Comparison of ENCODE assay signal across 24 cellular contexts in genomic region chr2:39386064-39386463, GRCh38. TPM values are rescaled to one million over a fixed set of nuclear protein-coding genes. Genes with fewer than 3 reads are reported as not detected.
DNase-seq lines count a peak whose midpoint lies in the region; ATAC-seq, FAIRE-seq and TF ChIP-seq lines count a peak whose summit lies in the region.
"Had no signal": no experiment of that assay in that cellular context is flagged by ENCODE, and none has a peak within 500 bp of the region (broad histone marks: within the 10 kb centered on the region; RNA-seq: fewer than 3 reads in every experiment).

No MANE protein-coding gene starts in this region.

- ATAC-seq in A549, result no peak
- no peak for ATAC-seq in K562
- ATAC-seq in GM21576 (IDR thresholded peaks at IDR 0.05; ENCODE audit: unreplicated experiment), result no peak
- ATAC-seq: GM12878 had no signal

- no peak overlapping the region for H4K91ac ChIP-seq in trophoblast cell (ENCODE audit: low read depth, low read length)

- no peak overlapping the region for H4K12ac ChIP-seq in trophoblast cell (ENCODE audit: low read depth, low read length)

- TF ChIP-seq RAD21 in A549 (conservative IDR thresholded peaks at IDR 0.05 in 1 of 2, IDR thresholded peaks at IDR 0.05 in 1 of 2) (no peak), K562 (CRISPR knock-in tag; conservative IDR thresholded peaks at IDR 0.05 in 1 of 2, IDR thresholded peaks at IDR 0.05 in 1 of 2) (no peak)

- H2BK12ac ChIP-seq in trophoblast cell (ENCODE audit: low read length), result no peak overlapping the region

- H2BK120ac ChIP-seq in trophoblast cell (ENCODE audit: insufficient read depth, low read length, poor library complexity), result no peak overlapping the region

- CTCF ChIA-PET in A549 (lab: Yijun Ruan, JAX) (no interaction called here), K562 (lab: Yijun Ruan, JAX; ENCODE audit: low intra/inter-chr PET ratio) (no interaction called here)

- H3K36me3 ChIP-seq in K562 (ENCODE audit: control insufficient read depth, insufficient read depth, low read length) (peaks cover 3% of the 10 kb centered on the region; the same call in 1 of the 3 replicates), trophoblast cell (ENCODE audit: control insufficient read depth in 1 of 2, insufficient read depth in 2 of 2, low read length in 2 of 2) (no peaks in the 10 kb centered on the region), testis (ENCODE audit: low read depth, missing control alignments) (no peaks in the 10 kb centered on the region)
- H3K36me3 ChIP-seq: BE2C had no signal

- H3K79me2 ChIP-seq in K562 (ENCODE audit: control insufficient read depth, insufficient read depth, low read length) (peaks cover 86% of the 10 kb centered on the region), trophoblast cell (ENCODE audit: control insufficient read depth, insufficient read depth, low read length, poor library complexity) (peaks cover 2% of the 10 kb centered on the region)

- no peak overlapping the region for H3K14ac ChIP-seq in trophoblast cell (ENCODE audit: low read length)

- in situ Hi-C loops in K562 (cut with MboI), result no loop called here

- H3K27ac ChIP-seq in A549, result no peak overlapping the region
- no peak overlapping the region for H3K27ac ChIP-seq in K562 (ENCODE audit: extremely low read depth, low read depth, low read length)
- H3K27ac ChIP-seq in trophoblast cell (ENCODE audit: low read depth, low read length), result no peak overlapping the region
- no peak overlapping the region for H3K27ac ChIP-seq in testis
- H3K27ac ChIP-seq: 22Rv1, BLaER1 had no signal

- POLR2A ChIA-PET in A549 (lab: Yijun Ruan, JAX) (no interaction called here), K562 (lab: Yijun Ruan, JAX) (no interaction called here)

- BruUV-seq in K562 (replicated peaks; lab: Mats Ljungman, UMichigan), result no TSS peak

- TF ChIP-seq CTCF in A549 (IDR thresholded peaks at IDR 0.05) (no peak), K562 (IDR thresholded peaks at IDR 0.05 in 2 of 3, conservative IDR thresholded peaks at IDR 0.05 in 1 of 3; ENCODE audit: insufficient read depth in 2 of 3, low read depth in 1 of 3, low read length in 3 of 3) (no peak), testis (IDR thresholded peaks at IDR 0.05) (no peak)

- no peak overlapping the region for H3K18ac ChIP-seq in trophoblast cell (ENCODE audit: low read length)

- H2AFZ ChIP-seq in K562 (ENCODE audit: low read depth, low read length) (no peak overlapping the region), trophoblast cell (ENCODE audit: insufficient read depth, low read length, poor library complexity) (no peak overlapping the region)

- TF ChIP-seq EP300 in A549 (IDR thresholded peaks at IDR 0.05) (no peak), K562 (IDR thresholded peaks at IDR 0.05; ENCODE audit: low read length) (no peak)

- H3K4me3 ChIP-seq in A549 (no peak overlapping the region), K562 (no peak overlapping the region), trophoblast cell (ENCODE audit: low read depth, low read length) (no peak overlapping the region), testis (no peak overlapping the region)
- H3K4me3 ChIP-seq: BLaER1, GM12878 had no signal

- H3K4ac ChIP-seq in trophoblast cell (ENCODE audit: low read depth, low read length), result peak overlapping the region; percentile 19

- H3K79me1 ChIP-seq in trophoblast cell (ENCODE audit: low read length), result no peaks in the 10 kb centered on the region

- H3K9ac ChIP-seq in K562 (ENCODE audit: insufficient read depth in 1 of 2, low read depth in 2 of 2, low read length in 2 of 2) (no peak overlapping the region), trophoblast cell (ENCODE audit: low read length) (no peak overlapping the region)
- H3K9ac ChIP-seq: BLaER1 had no signal

- no peak overlapping the region for H4K8ac ChIP-seq in trophoblast cell (ENCODE audit: low read depth, low read length)

- FAIRE-seq in A549 (lab: Jason Lieb, UNC) (peak; percentile 7), K562 (lab: Jason Lieb, UNC) (no peak)
- FAIRE-seq: GM12878, GM12892, GM18507 had no signal

- H3K4me2 ChIP-seq in A549 (no peak overlapping the region), K562 (ENCODE audit: insufficient read depth, low read length) (no peak overlapping the region), trophoblast cell (ENCODE audit: low read length) (no peak overlapping the region)
- H3K4me2 ChIP-seq: BLaER1 had no signal

- H2AK5ac ChIP-seq in trophoblast cell (ENCODE audit: low read length), result no peak overlapping the region

- DNase-seq in A549 (ENCODE audit: low read depth in 1 of 2, low spot score in 1 of 2) (no peak), K562 (ENCODE audit: extremely low read depth in 1 of 4, low spot score in 3 of 4) (no peak), trophoblast cell (no peak), testis (no peak)
- DNase-seq: ACHN; BE2C; C1 segment of cervical spinal cord; CD4-positive, alpha-beta memory T cell; CD4-positive, CD25-positive, alpha-beta regulatory T cell; CD8-positive, alpha-beta memory T cell; COR-L47; DMS 273 treated with DMSO at 0.1 percent for 48 hours; DMS153; DMS53; DMS79; DND-41; EL; GDM1 had no signal

- TF ChIP-seq POLR2A in A549 (IDR thresholded peaks at IDR 0.05; ENCODE audit: low read length) (no peak), K562 (conservative IDR thresholded peaks at IDR 0.05) (no peak), testis (IDR thresholded peaks at IDR 0.05) (no peak)

- H3K9me3 ChIP-seq in A549 (no peaks in the 10 kb centered on the region), K562 (replicated peaks; ENCODE audit: control insufficient read depth, insufficient read depth, low read depth, low read length) (no peaks in the 10 kb centered on the region), trophoblast cell (ENCODE audit: insufficient read depth, low read depth, low read length) (no peaks in the 10 kb centered on the region), testis (no peaks in the 10 kb centered on the region)
- H3K9me3 ChIP-seq: BE2C had no signal

- no peaks in the 10 kb centered on the region for H3K9me1 ChIP-seq in K562 (ENCODE audit: control insufficient read depth, insufficient read depth, low read length)

- H3K27me3 ChIP-seq in K562 (ENCODE audit: control insufficient read depth in 2 of 2, insufficient read depth in 2 of 2, low read length in 2 of 2) (no peaks in the 10 kb centered on the region), trophoblast cell (ENCODE audit: insufficient read depth, low read length) (no peaks in the 10 kb centered on the region), testis (no peaks in the 10 kb centered on the region)
- H3K27me3 ChIP-seq: BE2C, BLaER1 had no signal

- no peak overlapping the region for H3K23ac ChIP-seq in trophoblast cell (ENCODE audit: low read length)

- peaks cover 13% of the 10 kb centered on the region; the same call in 2 of the 3 replicates for H3K4me1 ChIP-seq in A549
- H3K4me1 ChIP-seq in K562 (replicated peaks in 1 of 2; ENCODE audit: control insufficient read depth in 2 of 2, insufficient read depth in 2 of 2, low read length in 2 of 2), result peaks cover 0 to 3% of the 10 kb centered on the region in 2 experiments; a peak in 2 of 5 replicates
- H3K4me1 ChIP-seq in trophoblast cell (ENCODE audit: control insufficient read depth in 1 of 2, insufficient read depth in 2 of 2, low read length in 2 of 2), result no peaks in the 10 kb centered on the region
- H3K4me1 ChIP-seq in testis, result peaks cover 14% of the 10 kb centered on the region

- no peak overlapping the region for H2BK5ac ChIP-seq in trophoblast cell (ENCODE audit: low read depth, low read length, poor library complexity)

- intact Hi-C loops in K562 (cut with micrococcal nuclease), result no loop called here
- intact Hi-C loops in testis (cut with DNase I; ENCODE audit: low total_unique reads), result no loop called here

- no peaks in the 10 kb centered on the region for H4K20me1 ChIP-seq in K562 (replicated peaks; ENCODE audit: control insufficient read depth, insufficient read depth, low read length)
- H4K20me1 ChIP-seq: BLaER1 had no signal

TF ChIP-seq in A549, 52 proteins besides CTCF, POLR2A, EP300 and RAD21 (continues in another document):
- TF ChIP-seq ZNF302 (CRISPR knock-in tag; IDR thresholded peaks at IDR 0.05) (no peak), HDAC2 (IDR thresholded peaks at IDR 0.05) (no peak), FOXS1 (CRISPR knock-in tag; IDR thresholded peaks at IDR 0.05) (no peak), NR3C1 (IDR thresholded peaks at IDR 0.05) (no peak), JUNB (IDR thresholded peaks at IDR 0.05) (no peak), JUN (IDR thresholded peaks at IDR 0.05) (no peak)

TF ChIP-seq in K562, 482 proteins besides CTCF, POLR2A, EP300 and RAD21:
- TF ChIP-seq NFIC (IDR thresholded peaks at IDR 0.05), result peak; percentile 30; the same call in 1 of the 2 replicates
- TF ChIP-seq MEF2A (IDR thresholded peaks at IDR 0.05; ENCODE audit: control insufficient read depth, low read depth, low read length), result no peak

RNA-seq across cellular contexts. Expression of gene MAP4K3, which starts 51.0 kb away (rescaled TPM):
- 44.2 and 44.6 TPM in 2 replicates for polyA plus RNA-seq in A549 (2011; rRNA removed)
- polyA plus RNA-seq in A549 (2012; cell fraction: cytosol; rRNA removed), result 7.4 and 8.6 TPM in 2 replicates
- 5.9 and 13.9 TPM in 2 replicates for polyA plus RNA-seq in A549 (2012; cell fraction: nucleus; rRNA removed)
- 15.8 to 17.9 TPM (median 17.7 TPM) in 3 replicates for polyA plus RNA-seq in A549 (2017; fragmentation: RNase III; extraction: RNeasy Plus Mini Kit Qiagen cat#74134 plus additional on column Dnase treatment)
- 21.3 and 22.3 TPM in 2 replicates for polyA minus RNA-seq in A549 (2011; rRNA and poly(A)+ RNA removed)
- total RNA-seq in K562 (2011; cell fraction: chromatin; rRNA removed; ENCODE audit: low replicate concordance), result 73.1 and 225 TPM in 2 replicates
- total RNA-seq in K562 (2011; cell fraction: nucleolus; rRNA removed), result 23.2 and 29.0 TPM in 2 replicates
- total RNA-seq in K562 (2011; cell fraction: nucleoplasm; rRNA removed), result 73.0 and 112 TPM in 2 replicates
- total RNA-seq in K562 (2014; rRNA removed), result 22.6 and 24.4 TPM in 2 replicates
- 27.8 and 30.0 TPM in 2 replicates for total RNA-seq in K562 (2014; rRNA removed; fragmentation: Illumina TruSeq; extraction: Trizol)
- 22.1 and 27.0 TPM in 2 replicates for total RNA-seq in K562 (2015; rRNA removed; fragmentation: Illumina TruSeq; extraction: Trizol)
- total RNA-seq in K562 (2021), result 16.9 and 22.2 TPM in 2 replicates
- polyA plus RNA-seq in K562 (2011; rRNA removed), result 16.6 and 18.0 TPM in 2 replicates
- polyA plus RNA-seq in K562 (2011; cell fraction: cytosol; rRNA removed), result 1.5 and 4.2 TPM in 2 replicates
- polyA plus RNA-seq in K562 (2011; cell fraction: nucleus; rRNA removed), result 22.8 and 28.7 TPM in 2 replicates
- 8.7 and 10.2 TPM in 2 replicates for polyA plus RNA-seq in K562 (2012)
- polyA plus RNA-seq in K562 (2014; fragmentation: Illumina TruSeq; extraction: Trizol), result 10.6 and 13.4 TPM in 2 replicates
- polyA plus RNA-seq in K562 (2014; fragmentation: Nextera tagmentation; extraction: Ambion mirVana), result 1 to 10 TPM; 3.1 to 4.4 TPM
- polyA plus RNA-seq in K562 (2014; rRNA removed), result 8.2 and 11.7 TPM in 2 replicates
- polyA minus RNA-seq in K562 (2011; rRNA and poly(A)+ RNA removed), result 40.5 and 51.3 TPM in 2 replicates
- 6.9 and 14.5 TPM in 2 replicates for polyA minus RNA-seq in K562 (2011; cell fraction: cytosol; rRNA and poly(A)+ RNA removed)
- polyA minus RNA-seq in K562 (2011; cell fraction: nucleus; rRNA and poly(A)+ RNA removed), result 48.7 and 81.2 TPM in 2 replicates
- 24.7 and 24.8 TPM in 2 replicates for polyA plus RNA-seq in trophoblast cell (2013)
- total RNA-seq in testis, result 10 to 100 TPM; 58.8 to 59.6 TPM
- 37.6 TPM for polyA plus RNA-seq in testis (ENCODE audit: insufficient read depth, low read depth, low replicate concordance)
